Comparison of ENCODE assay signal across 8 cellular contexts in the genomic region with DNA sequence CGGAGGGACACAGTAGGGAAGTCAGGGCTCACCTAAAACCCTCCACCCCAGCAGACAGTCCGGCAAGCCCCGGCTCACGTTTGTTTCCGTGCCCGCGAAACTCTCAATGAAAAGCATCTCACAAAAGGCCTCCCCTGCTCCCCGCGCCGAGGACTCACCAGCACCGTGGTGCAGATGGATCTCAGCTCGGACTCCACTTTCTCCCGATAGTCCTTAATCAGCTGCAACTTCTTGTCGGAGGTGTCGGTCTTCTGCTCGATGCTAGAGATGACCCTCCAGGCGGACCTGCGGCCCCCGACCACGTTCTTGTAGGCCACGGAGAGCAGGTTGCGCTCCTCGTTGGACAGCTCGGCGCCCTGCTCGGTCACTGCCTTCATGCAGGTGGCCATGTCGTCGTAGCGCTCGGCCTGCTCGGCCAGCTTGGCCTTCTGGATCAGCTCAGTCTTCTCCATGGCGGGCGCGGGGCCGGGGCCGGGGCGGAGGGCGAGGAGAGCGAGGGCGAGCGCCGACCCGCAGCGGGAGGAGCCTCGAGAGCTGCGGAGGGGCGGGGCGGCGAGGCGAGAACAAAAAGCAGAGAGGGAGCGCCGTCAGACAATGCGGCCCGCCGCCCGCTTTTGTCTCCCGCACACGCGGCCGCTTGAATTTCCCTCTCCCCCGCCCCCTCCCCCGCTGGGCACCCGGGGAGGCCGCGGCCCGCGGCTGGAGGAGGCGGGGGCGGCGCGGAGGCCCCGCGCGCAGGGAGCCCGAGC. TPM values are rescaled to one million over a fixed set of nuclear protein-coding genes. Genes with fewer than 3 reads are reported as not detected.
DNase-seq lines count a peak whose midpoint lies in the region; ATAC-seq and TF ChIP-seq lines count a peak whose summit lies in the region.

No MANE protein-coding gene starts in this region.

- WGBS in right lobe of liver (ENCODE audit: insufficient coverage, low coverage, low lambda C conversion rate, missing lambda C conversion rate) = 1% methylated on average over 15 of the region's 75 CpGs

- no peak for TF ChIP-seq POLR2A in right lobe of liver (IDR thresholded peaks at IDR 0.05)

- TF ChIP-seq CTCF in AG04450 (IDR thresholded peaks at IDR 0.05; ENCODE audit: low read depth, low read length) = no peak
- no peak for TF ChIP-seq CTCF in coronary artery (IDR thresholded peaks at IDR 0.05)
- TF ChIP-seq CTCF in right lobe of liver (IDR thresholded peaks at IDR 0.05) = no peak

- ATAC-seq in GM19023 (IDR thresholded peaks at IDR 0.05; ENCODE audit: unreplicated experiment) = peak; percentile 57
- ATAC-seq in HG03175 (IDR thresholded peaks at IDR 0.05; ENCODE audit: unreplicated experiment) = peak; percentile 50
- peak; percentile 55 to 71 (median 62) for ATAC-seq in right lobe of liver

- POLR2A ChIA-PET in AG04450 (lab: Yijun Ruan, JAX) = interaction anchor here (0.5 to 2.6 kb wide), 26 partner anchors 9 to 460 kb away, joined by 3 to 29 read pairs (median 6); a partner anchor contains a TSS

- CTCF ChIA-PET in AG04450 (lab: Charles Lee) = interaction anchor here (0.6 to 2.1 kb wide), 9 partner anchors 10 to 805 kb away, joined by 3 to 12 read pairs (median 3); a partner anchor contains a TSS

- DNase-seq in AG04450 (ENCODE audit: low read depth, low spot score) = no peak
- peak; percentile 77 for DNase-seq in NCI-H510A treated with DMSO at 0.1 percent for 48 hours (lab: John Stamatoyannopoulos, UW)
- DNase-seq in activated CD4-positive, alpha-beta T cell treated with anti-CD3 and anti-CD28 coated beads, Interleukin-2, amount 50 U/mL, for 1 hour = peak; percentile 68
- peak; percentile 84 for DNase-seq in coronary artery (ENCODE audit: low spot score)
- DNase-seq in right lobe of liver = peak; percentile 79 to 82 (median 81)
- DNase-seq in stimulated activated CD4-positive, alpha-beta T cell treated with anti-CD3 and anti-CD28 coated beads, Interleukin-4, amount 100 ng/mL, for 4 hours = peak; percentile 73 to 75

- peaks cover 0 to 7% (median 3%) of the 10 kb centered on the region in 4 donors for H3K4me1 ChIP-seq in right lobe of liver

- H3K4me3 ChIP-seq in AG04450 (ENCODE audit: low read depth, low read length) (peak overlapping the region; percentile 96), coronary artery (peak overlapping the region; percentile 84), right lobe of liver (peak overlapping the region; percentile 46 to 85 (median 80))

- H3K27ac ChIP-seq in AG04450 (ENCODE audit: low read depth, low read length) (peak overlapping the region; percentile 81), coronary artery (peak overlapping the region; percentile 94 to 97), right lobe of liver (peak overlapping the region; percentile 63 to 81 (median 77))

- intact Hi-C loops in right lobe of liver (cut with DNase I) = no loop called here

- no peaks in the 10 kb centered on the region; the same call in 1 of the 2 replicates for H3K9me3 ChIP-seq in AG04450 (ENCODE audit: control insufficient read depth, insufficient read depth, low read length)
- H3K9me3 ChIP-seq in right lobe of liver = no peaks in the 10 kb centered on the region

- H3K27me3 ChIP-seq in AG04450 (ENCODE audit: control insufficient read depth, insufficient read depth, low read length) (no peaks in the 10 kb centered on the region), right lobe of liver (no peaks in the 10 kb centered on the region)

- no peaks in the 10 kb centered on the region for H3K36me3 ChIP-seq in right lobe of liver

RNA-seq across cellular contexts. Expression of a gene that starts 0.6 kb away (rescaled TPM):
- 509 and 624 TPM in 2 replicates for polyA plus RNA-seq in AG04450 (2011; rRNA removed)
- polyA minus RNA-seq in AG04450 (2011; rRNA and poly(A)+ RNA removed) = 272 and 412 TPM in 2 replicates
- total RNA-seq in right lobe of liver = 100 to 1,000 TPM in 1 of 6 experiments, 10 to 100 TPM in 5; 70.4 to 105 (median 84.2) TPM
